Comparison of ENCODE assay signal across 21 cellular contexts in genomic region chr19:18470787-18471186, GRCh38. TPM values are rescaled to one million over a fixed set of nuclear protein-coding genes. Genes with fewer than 3 reads are reported as not detected.
DNase-seq lines count a peak whose midpoint lies in the region; ATAC-seq and TF ChIP-seq lines count a peak whose summit lies in the region.
"Had no signal": no experiment of that assay in that cellular context is flagged by ENCODE, and none has a peak within 500 bp of the region (broad histone marks: within the 10 kb centered on the region; RNA-seq: fewer than 3 reads in every experiment).

No MANE protein-coding gene starts in this region.

- H3K4me3 ChIP-seq in endodermal cell (ENCODE audit: low read length), result no peak overlapping the region
- H3K4me3 ChIP-seq: PC-9 had no signal

- H3K9me3 Mint-ChIP-seq in activated naive CD4-positive, alpha-beta T cell treated with anti-CD3 and anti-CD28 coated beads, Interleukin-2, amount 10 ng/mL, durations not matched to agents 7 days and 5 days, result no peaks in the 10 kb centered on the region
- H3K9me3 Mint-ChIP-seq in endodermal cell, result no peaks in the 10 kb centered on the region
- no peaks in the 10 kb centered on the region for H3K9me3 Mint-ChIP-seq in stimulated activated effector memory CD8-positive, alpha-beta T cell treated with anti-CD3 and anti-CD28 coated beads, Interleukin-12 subunit alpha, Interleukin-12 subunit beta, amount 100 ng/mL, for 72 hours

- DNase-seq in activated naive CD4-positive, alpha-beta T cell treated with anti-CD3 and anti-CD28 coated beads, Interleukin-2, amount 10 ng/mL, durations not matched to agents 7 days and 5 days, result no peak
- DNase-seq in activated naive CD4-positive, alpha-beta T cell treated with anti-CD3 and anti-CD28 coated beads, Interleukin-2, amount 50 U/mL, for 16 hours, result no peak
- DNase-seq in T-helper 17 cell, result no peak
- DNase-seq in endodermal cell, result no peak
- DNase-seq in stimulated activated effector memory CD8-positive, alpha-beta T cell treated with anti-CD3 and anti-CD28 coated beads, Interleukin-12 subunit alpha, Interleukin-12 subunit beta, amount 100 ng/mL, for 72 hours (ENCODE audit: low spot score in 2 of 2), result no peak
- no peak for DNase-seq in ecto neural progenitor cell (ENCODE audit: low spot score)
- no peak for DNase-seq in dedifferentiated amniotic fluid mesenchymal stem cell (ENCODE audit: extremely low spot score)
- DNase-seq: COR-L47, DMS79, KG1, NCI-H1092 treated with DMSO at 0.1 percent for 48 hours, NCI-H2029, NCI-H2227 treated with DMSO at 0.1 percent for 48 hours, NCI-H510A, PC-9, RPMI8226, SHP77 treated with DMSO at 0.1 percent for 48 hours had no signal

- CTCF ChIA-PET in activated naive CD4-positive, alpha-beta T cell treated with anti-CD3 and anti-CD28 coated beads, Interleukin-2, amount 10 ng/mL, durations not matched to agents 7 days and 5 days (lab: Charles Lee), result interaction anchor here (0.7 to 3.3 kb wide), 11 partner anchors 9 to 377 kb away, joined by 3 to 17 read pairs (median 4); partner anchors contain the start of gene ELL

- no peaks in the 10 kb centered on the region for H3K4me1 ChIP-seq in endodermal cell (ENCODE audit: control insufficient read depth, insufficient read depth, low read length)

- no peak for ATAC-seq in T-helper 17 cell
- ATAC-seq in stimulated activated effector memory CD8-positive, alpha-beta T cell treated with anti-CD3 and anti-CD28 coated beads, Interleukin-12 subunit alpha, Interleukin-12 subunit beta, amount 100 ng/mL, for 72 hours, result no peak
- ATAC-seq in HG03521 (IDR thresholded peaks at IDR 0.05; ENCODE audit: unreplicated experiment), result no peak

- no peak overlapping the region for H3K27ac ChIP-seq in endodermal cell (ENCODE audit: low read depth, low read length)
- H3K27ac ChIP-seq: HL-60, PC-9 had no signal

- no peak for TF ChIP-seq CTCF in endodermal cell (conservative IDR thresholded peaks at IDR 0.05)

- H3K9ac ChIP-seq in endodermal cell (ENCODE audit: extremely low read depth, low read length, poor library complexity, severe bottlenecking), result no peak overlapping the region

- no peaks in the 10 kb centered on the region for H3K27me3 ChIP-seq in endodermal cell (ENCODE audit: control insufficient read depth, insufficient read depth, low read length, poor library complexity, severe bottlenecking)

- H3K36me3 Mint-ChIP-seq in activated naive CD4-positive, alpha-beta T cell treated with anti-CD3 and anti-CD28 coated beads, Interleukin-2, amount 10 ng/mL, durations not matched to agents 7 days and 5 days, result peaks cover 6% of the 10 kb centered on the region
- H3K36me3 Mint-ChIP-seq in T-helper 17 cell (ENCODE audit: low read depth) (no peaks in the 10 kb centered on the region), endodermal cell (ENCODE audit: low read depth) (no peaks in the 10 kb centered on the region)
- peaks cover 62% of the 10 kb centered on the region for H3K36me3 Mint-ChIP-seq in stimulated activated effector memory CD8-positive, alpha-beta T cell treated with anti-CD3 and anti-CD28 coated beads, Interleukin-12 subunit alpha, Interleukin-12 subunit beta, amount 100 ng/mL, for 72 hours
- H3K36me3 Mint-ChIP-seq: CD4-positive, CD25-positive, alpha-beta regulatory T cell had no signal

- H3K36me3 ChIP-seq in endodermal cell (ENCODE audit: control insufficient read depth, insufficient read depth, low read length), result peaks cover 3% of the 10 kb centered on the region

- H3K9me3 ChIP-seq in T-helper 17 cell (ENCODE audit: control insufficient read depth, low read length, poor library complexity, severe bottlenecking), result no peaks in the 10 kb centered on the region
- H3K9me3 ChIP-seq in endodermal cell (ENCODE audit: control insufficient read depth, low read length), result no peaks in the 10 kb centered on the region

- no peaks in the 10 kb centered on the region for H3K27me3 Mint-ChIP-seq in activated naive CD4-positive, alpha-beta T cell treated with anti-CD3 and anti-CD28 coated beads, Interleukin-2, amount 10 ng/mL, durations not matched to agents 7 days and 5 days
- H3K27me3 Mint-ChIP-seq in T-helper 17 cell, result no peaks in the 10 kb centered on the region
- no peaks in the 10 kb centered on the region for H3K27me3 Mint-ChIP-seq in endodermal cell (ENCODE audit: insufficient read depth)
- H3K27me3 Mint-ChIP-seq: B cell; CD4-positive, CD25-positive, alpha-beta regulatory T cell had no signal

- H3K27ac Mint-ChIP-seq in activated naive CD4-positive, alpha-beta T cell treated with anti-CD3 and anti-CD28 coated beads, Interleukin-2, amount 10 ng/mL, durations not matched to agents 7 days and 5 days, result peak overlapping the region; percentile 19
- peak overlapping the region; percentile 79 for H3K27ac Mint-ChIP-seq in T-helper 17 cell
- H3K27ac Mint-ChIP-seq in endodermal cell, result peak overlapping the region; percentile 76
- H3K27ac Mint-ChIP-seq in stimulated activated effector memory CD8-positive, alpha-beta T cell treated with anti-CD3 and anti-CD28 coated beads, Interleukin-12 subunit alpha, Interleukin-12 subunit beta, amount 100 ng/mL, for 72 hours, result peak overlapping the region; percentile 93
- H3K27ac Mint-ChIP-seq: B cell had no signal

- no peak overlapping the region for H3K4me3 Mint-ChIP-seq in activated naive CD4-positive, alpha-beta T cell treated with anti-CD3 and anti-CD28 coated beads, Interleukin-2, amount 10 ng/mL, durations not matched to agents 7 days and 5 days
- no peak overlapping the region for H3K4me3 Mint-ChIP-seq in T-helper 17 cell
- no peak overlapping the region for H3K4me3 Mint-ChIP-seq in endodermal cell
- no peak overlapping the region for H3K4me3 Mint-ChIP-seq in stimulated activated effector memory CD8-positive, alpha-beta T cell treated with anti-CD3 and anti-CD28 coated beads, Interleukin-12 subunit alpha, Interleukin-12 subunit beta, amount 100 ng/mL, for 72 hours
- H3K4me3 Mint-ChIP-seq: B cell; CD4-positive, CD25-positive, alpha-beta regulatory T cell had no signal

- 67 to 72% methylated on average over 1 to 2 of the region's 2 CpGs for whole genome bisulfite sequencing in endodermal cell (ENCODE audit: insufficient coverage in 1 of 2, insufficient read length in 1 of 2), 2 experiments

- peaks cover 7% of the 10 kb centered on the region for H3K4me1 Mint-ChIP-seq in activated naive CD4-positive, alpha-beta T cell treated with anti-CD3 and anti-CD28 coated beads, Interleukin-2, amount 10 ng/mL, durations not matched to agents 7 days and 5 days
- H3K4me1 Mint-ChIP-seq in T-helper 17 cell (peaks cover 47% of the 10 kb centered on the region), endodermal cell (peaks cover 9% of the 10 kb centered on the region)
- peaks cover 69% of the 10 kb centered on the region for H3K4me1 Mint-ChIP-seq in stimulated activated effector memory CD8-positive, alpha-beta T cell treated with anti-CD3 and anti-CD28 coated beads, Interleukin-12 subunit alpha, Interleukin-12 subunit beta, amount 100 ng/mL, for 72 hours

RNA-seq across cellular contexts. Expression of gene ISYNA1, which starts 32.9 kb away (rescaled TPM):
- total RNA-seq in T-helper 17 cell (10 to 100 TPM; 37.6 to 39.6 TPM), endodermal cell (100 to 1,000 TPM; 156 to 212 TPM)
- polyA plus RNA-seq in endodermal cell (2013, experiment 1 of 2), result 502 TPM
- polyA plus RNA-seq in endodermal cell (2013, experiment 2 of 2), result 458 TPM

RNA-seq across cellular contexts. Expression of gene ELL, which starts 51.1 kb away (rescaled TPM):
- 10 to 100 TPM; 51.0 to 62.8 TPM for total RNA-seq in T-helper 17 cell
- total RNA-seq in endodermal cell, result 10 to 100 TPM; 10.9 to 15.4 TPM
- polyA plus RNA-seq in endodermal cell (2013, experiment 1 of 2), result 7.1 TPM
- polyA plus RNA-seq in endodermal cell (2013, experiment 2 of 2), result 6.6 TPM

RNA-seq across cellular contexts. Expression of gene SSBP4, which starts 51.6 kb away (rescaled TPM):
- 100 to 1,000 TPM; 112 to 113 TPM for total RNA-seq in T-helper 17 cell
- 10 to 100 TPM; 35.9 to 43.5 TPM for total RNA-seq in endodermal cell
- polyA plus RNA-seq in endodermal cell (2013, experiment 1 of 2), result 154 TPM
- 157 TPM for polyA plus RNA-seq in endodermal cell (2013, experiment 2 of 2)

Comparison
In these comparisons a context has a peak if more than half of its experiments do, and no peak if none do; other contexts are left out.
1. H3K27ac Mint-ChIP-seq: peak in every context shown above with its lines; median percentile 93 in stimulated activated effector memory CD8-positive, alpha-beta T cell treated with anti-CD3 and anti-CD28 coated beads, Interleukin-12 subunit alpha, Interleukin-12 subunit beta, amount 100 ng/mL, for 72 hours; 79 in T-helper 17 cell; 76 in endodermal cell; 19 in activated naive CD4-positive, alpha-beta T cell treated with anti-CD3 and anti-CD28 coated beads, Interleukin-2, amount 10 ng/mL, durations not matched to agents 7 days and 5 days.